ENCODE assay signal across 8 cellular contexts in the genomic region with DNA sequence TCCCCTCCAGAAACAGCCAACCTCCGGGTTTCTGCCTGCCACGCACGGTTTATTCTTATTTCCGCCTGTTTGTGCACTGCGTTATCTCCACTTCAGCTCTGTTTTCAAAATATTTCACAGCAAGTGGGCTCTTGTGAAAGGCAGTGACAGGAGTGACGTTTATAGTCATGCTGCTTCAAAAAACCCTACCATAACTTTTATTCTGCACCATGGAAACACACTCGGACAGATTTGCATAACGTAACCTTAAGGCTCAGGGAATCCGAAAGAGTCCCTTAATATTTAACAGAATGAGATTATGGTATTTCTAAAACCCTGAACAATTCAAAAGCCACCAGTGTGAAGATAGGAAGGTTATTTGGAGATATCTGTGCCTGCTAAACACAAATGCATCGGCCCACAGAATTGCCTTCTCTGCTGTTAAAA. TPM values are rescaled to one million over a fixed set of nuclear protein-coding genes. Genes with fewer than 3 reads are reported as not detected.
A peak's percentile ranks its signal among the peaks of the same experiment; 100 is the strongest.
DNase-seq lines count a peak whose midpoint lies in the region; ATAC-seq and TF ChIP-seq lines count a peak whose summit lies in the region.

No MANE protein-coding gene starts in this region.

- H3K27ac ChIP-seq in cardiac muscle cell: peak overlapping the region; percentile 95

- H3K4me3 ChIP-seq in cardiac muscle cell: peak overlapping the region; percentile 17

- no peaks in the 10 kb centered on the region for H3K9me3 Mint-ChIP-seq in mesothelial cell of epicardium

- no peaks in the 10 kb centered on the region for H3K27me3 ChIP-seq in cardiac muscle cell

- H3K27ac Mint-ChIP-seq in mesothelial cell of epicardium: peak overlapping the region; percentile 100

- DNase-seq in cardiac muscle cell (ENCODE audit: low read depth in 1 of 2, low spot score in 1 of 2): peak in 1 of 2 donors; percentile 82
- DNase-seq in cardiac septum (ENCODE audit: low spot score): no peak
- peak; percentile 63 for DNase-seq in NOMO-1 treated with DMSO at 0.1 percent for 48 hours (lab: John Stamatoyannopoulos, UW; ENCODE audit: unreplicated experiment)
- peak; percentile 74 for DNase-seq in central memory CD4-positive, alpha-beta T cell
- DNase-seq in mesothelial cell of epicardium (ENCODE audit: low spot score in 2 of 2, unreplicated experiment in 2 of 2): no peak
- no peak for DNase-seq in retina
- no peak for DNase-seq in iPS-NIHi7 (ENCODE audit: extremely low spot score)

- peaks cover 29% of the 10 kb centered on the region for H3K4me1 ChIP-seq in cardiac muscle cell (ENCODE audit: low read depth)

- no peak for TF ChIP-seq CTCF in cardiac muscle cell (IDR thresholded peaks at IDR 0.05; ENCODE audit: low read depth, low read length)
- TF ChIP-seq CTCF in mesothelial cell of epicardium (IDR thresholded peaks at IDR 0.05; ENCODE audit: unreplicated experiment): no peak

- H3K36me3 ChIP-seq in cardiac muscle cell: no peaks in the 10 kb centered on the region

- peaks cover 35% of the 10 kb centered on the region for H3K4me1 Mint-ChIP-seq in mesothelial cell of epicardium

- H3K27me3 Mint-ChIP-seq in mesothelial cell of epicardium (ENCODE audit: low read depth): no peaks in the 10 kb centered on the region

- H3K36me3 Mint-ChIP-seq in mesothelial cell of epicardium: no peaks in the 10 kb centered on the region

- peak; percentile 34 for ATAC-seq in HG02759 (IDR thresholded peaks at IDR 0.05; ENCODE audit: unreplicated experiment)

- H3K9me3 ChIP-seq in cardiac muscle cell (ENCODE audit: low read depth): no peaks in the 10 kb centered on the region

- intact Hi-C loops in cardiac septum (cut with DNase I): loop anchor here (1.0 to 5.0 kb wide), 3 partner anchors 63 to 348 kb away; a partner anchor contains a TSS

- H3K4me3 Mint-ChIP-seq in mesothelial cell of epicardium: peak overlapping the region; percentile 100

RNA-seq across cellular contexts. Expression of a gene that starts 0.8 kb away (rescaled TPM):
- total RNA-seq in cardiac muscle cell: 16.1 and 21.1 TPM in 2 replicates
- 17.6 and 28.3 TPM in 2 replicates for polyA plus RNA-seq in cardiac muscle cell
- 14.6 TPM for total RNA-seq in cardiac septum
- total RNA-seq in mesothelial cell of epicardium: 21.2 to 22.9 TPM (median 21.5 TPM) in 3 replicates

RNA-seq across cellular contexts. Expression of a gene that starts 58.9 kb away (rescaled TPM):
- total RNA-seq in cardiac muscle cell (4.0 and 14.0 TPM in 2 replicates), cardiac septum (0.65 TPM), mesothelial cell of epicardium (0.38 to 0.74 TPM (median 0.57 TPM) in 3 replicates)
- polyA plus RNA-seq in cardiac muscle cell: 2.7 and 9.0 TPM in 2 replicates

Comparison
In these comparisons a context has a peak if more than half of its experiments do, and no peak if none do; other contexts are left out.
1. DNase-seq: peak in NOMO-1 treated with DMSO at 0.1 percent for 48 hours (single experiment) and central memory CD4-positive, alpha-beta T cell (single experiment); none in cardiac septum (single experiment), mesothelial cell of epicardium (0 of 2), retina (single experiment) and iPS-NIHi7 (single experiment).